ENCODE assay signal across 11 cellular contexts in the genomic region with DNA sequence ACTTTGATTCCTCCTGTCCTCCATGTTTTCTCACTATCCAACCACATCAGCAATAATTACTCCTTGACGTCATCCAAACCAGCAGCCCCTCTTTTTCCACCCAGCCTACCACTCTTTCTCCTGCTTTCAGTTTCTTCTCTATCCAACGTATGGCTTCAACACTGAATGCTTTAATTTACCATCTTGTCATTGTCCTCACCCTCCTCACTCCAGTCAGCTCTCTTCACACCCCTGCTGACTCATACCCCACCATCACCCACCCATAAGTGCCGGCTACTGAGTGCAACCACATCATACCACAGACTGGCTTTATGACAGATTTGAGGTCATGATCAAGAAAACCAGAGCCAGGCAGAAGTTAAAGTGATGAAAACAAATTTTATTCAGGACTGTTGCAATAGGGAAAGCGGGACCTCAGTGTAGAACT. TPM values are rescaled to one million over a fixed set of nuclear protein-coding genes. Genes with fewer than 3 reads are reported as not detected.
DNase-seq lines count a peak whose midpoint lies in the region; ATAC-seq and TF ChIP-seq lines count a peak whose summit lies in the region.
"Had no signal": no experiment of that assay in that cellular context is flagged by ENCODE, and none has a peak within 500 bp of the region (broad histone marks: within the 10 kb centered on the region; RNA-seq: fewer than 3 reads in every experiment).

No MANE protein-coding gene starts in this region.

- no peaks in the 10 kb centered on the region for H3K4me1 ChIP-seq in psoas muscle
- H3K4me1 ChIP-seq: Peyer's patch had no signal

- H3K4me3 Mint-ChIP-seq in endothelial cell (ENCODE audit: unreplicated experiment) = no peak overlapping the region

- H3K9me3 Mint-ChIP-seq in endothelial cell (ENCODE audit: unreplicated experiment) = no peaks in the 10 kb centered on the region

- H3K4me3 ChIP-seq in psoas muscle = no peak overlapping the region
- H3K4me3 ChIP-seq: cardiac muscle cell, Peyer's patch had no signal

- H3K36me3 Mint-ChIP-seq in endothelial cell (ENCODE audit: low read depth, unreplicated experiment) = no peaks in the 10 kb centered on the region

- no peaks in the 10 kb centered on the region for H3K4me1 Mint-ChIP-seq in endothelial cell (ENCODE audit: unreplicated experiment)

- ATAC-seq in GM21825 (IDR thresholded peaks at IDR 0.05; ENCODE audit: unreplicated experiment) (peak; percentile 36), psoas muscle (no peak), esophagus mucosa (no peak)
- ATAC-seq in activated CD4-positive, CD25-positive, alpha-beta regulatory T cell treated with anti-CD3 and anti-CD28 coated beads, Interleukin-2, amount 50 U/mL, for 24 hours = peak; percentile 93 to 95

- 70 to 78% (median 75%) methylated on average over 4 of the region's 4 CpGs for WGBS in psoas muscle, 3 donors

- DNase-seq in AG08395 (ENCODE audit: low spot score) (peak; percentile 71), glomerular visceral epithelial cell (ENCODE audit: extremely low spot score) (peak; percentile 91), endothelial cell (ENCODE audit: low spot score) (no peak), psoas muscle (no peak), cerebellar cortex (ENCODE audit: low spot score) (no peak)
- DNase-seq: Peyer's patch had no signal

- no peaks in the 10 kb centered on the region for H3K36me3 ChIP-seq in psoas muscle (ENCODE audit: insufficient read depth in 1 of 2, low read depth in 1 of 2)
- H3K36me3 ChIP-seq: cardiac muscle cell, Peyer's patch had no signal

- H3K27me3 ChIP-seq in psoas muscle (ENCODE audit: insufficient read depth in 3 of 3, low read length in 2 of 3) = peaks cover 0 to 3% (median 0%) of the 10 kb centered on the region in 3 donors
- H3K27me3 ChIP-seq: cardiac muscle cell, Peyer's patch had no signal

- intact Hi-C loops in psoas muscle (cut with DNase I) = no loop called here

- H3K27me3 Mint-ChIP-seq in endothelial cell (ENCODE audit: unreplicated experiment) = peaks cover 7% of the 10 kb centered on the region

- no peak overlapping the region for H3K27ac ChIP-seq in psoas muscle
- H3K27ac ChIP-seq: cardiac muscle cell, Peyer's patch had no signal

- H3K9me3 ChIP-seq in psoas muscle = no peaks in the 10 kb centered on the region
- H3K9me3 ChIP-seq: Peyer's patch had no signal

- TF ChIP-seq CTCF in endothelial cell (IDR thresholded peaks at IDR 0.05; ENCODE audit: unreplicated experiment) (no peak), psoas muscle (IDR thresholded peaks at IDR 0.05) (no peak)

- no peak overlapping the region for H3K27ac Mint-ChIP-seq in endothelial cell (ENCODE audit: unreplicated experiment)

RNA-seq across cellular contexts. Expression of gene ANXA5, which starts 9.8 kb away (rescaled TPM):
- total RNA-seq in endothelial cell (ENCODE audit: unreplicated experiment) (296 TPM), psoas muscle (100 to 1,000 TPM in 1 of 4 donors, 10 to 100 TPM in 3; 59.1 to 149 (median 84.5) TPM), esophagus mucosa (96.4 TPM)
- polyA plus RNA-seq in psoas muscle = 100 to 1,000 TPM; 116 to 264 (median 194) TPM

RNA-seq across cellular contexts. Expression of gene SMIM43, which starts 58.4 kb away (rescaled TPM):
- total RNA-seq in endothelial cell (ENCODE audit: unreplicated experiment) (19.8 TPM), psoas muscle (not detected), esophagus mucosa (not detected)
- polyA plus RNA-seq in psoas muscle = under 1 TPM in 2 of 3 donors, not detected in 1; 0.03 TPM
- total RNA-seq: cardiac muscle cell, mononuclear cell, Peyer's patch had no signal
- polyA plus RNA-seq: cardiac muscle cell had no signal

Comparison
In these comparisons a context has a peak if more than half of its experiments do, and no peak if none do; other contexts are left out.
1. DNase-seq: peak in AG08395 (single experiment) and glomerular visceral epithelial cell (single experiment); none in endothelial cell (single experiment), psoas muscle (0 of 2) and cerebellar cortex (single experiment).
2. ATAC-seq: peak in GM21825 (single experiment) and activated CD4-positive, CD25-positive, alpha-beta regulatory T cell treated with anti-CD3 and anti-CD28 coated beads, Interleukin-2, amount 50 U/mL, for 24 hours (2 of 2); none in psoas muscle (0 of 4) and esophagus mucosa (single experiment).
3. RNA of gene SMIM43, which starts 58.4 kb away (total RNA-seq): 19.8 TPM in endothelial cell (single experiment); not detected in psoas muscle and not detected in esophagus mucosa (single experiment); every median in the first group is over 10 times any median in the second.